Comparison of ENCODE assay signal across 39 cellular contexts in genomic region chr14:94619297-94619696, GRCh38. TPM values are rescaled to one million over a fixed set of nuclear protein-coding genes. Genes with fewer than 3 reads are reported as not detected.
"Had no signal": no experiment of that assay in that cellular context is flagged by ENCODE, and none has a peak within 500 bp of the region (broad histone marks: within the 10 kb centered on the region; RNA-seq: fewer than 3 reads in every experiment).

No MANE protein-coding gene starts in this region.

- H3K36me3 ChIP-seq: ascending aorta, cardiac muscle cell had no signal

- H3K27me3 ChIP-seq: ascending aorta had no signal

- H3K27ac Mint-ChIP-seq: activated CD4-positive, alpha-beta memory T cell treated with anti-CD3 and anti-CD28 coated beads for 36 hours; activated CD4-positive, alpha-beta T cell treated with anti-CD3 and anti-CD28 coated beads, Interleukin-2, amount 10 ng/mL, durations not matched to agents 24 days and 14 days; activated CD8-positive, alpha-beta T cell treated with anti-CD3 and anti-CD28 coated beads for 36 hours; activated naive CD4-positive, alpha-beta T cell treated with anti-CD3 and anti-CD28 coated beads for 36 hours; activated naive CD4-positive, alpha-beta T cell treated with anti-CD3 and anti-CD28 coated beads, Interleukin-2, amount 50 U/mL, for 72 hours; activated naive CD8-positive, alpha-beta T cell treated with anti-CD3 and anti-CD28 coated beads for 36 hours; activated T-cell treated with anti-CD3 and anti-CD28 coated beads, Interleukin-2, amount 50 U/mL, for 72 hours; activated T-helper 1 cell treated with anti-CD3 and anti-CD28 coated beads, Interleukin-12 subunit alpha, Interleukin-12 subunit beta, Interleukin-2, Interleukin-4 antibody, amounts not matched to agents 30 ng/mL and 10 ng/mL and 1 ng/mL, durations not matched to agents 14 hours and 24 hours and 36 hours; activated T-helper 17 cell treated with anti-CD3 and anti-CD28 coated beads, Interleukin-2, amount 50 U/mL, for 72 hours; brain; T-helper 1 cell treated with Interleukin-12 subunit alpha and Interleukin-12 subunit beta and Interleukin-4 antibody, amounts not matched to agents 30 μg/mL and 1 μg/mL, for 36 hours; T-helper 2 cell treated with Interferon-gamma antibody and Interleukin-4, amounts not matched to agents 5 μg/mL and 100 μg/mL, for 36 hours; WTC11 had no signal

- FAIRE-seq: bronchial epithelial cell, TTC549 had no signal

- H3K4me1 Mint-ChIP-seq: activated CD4-positive, alpha-beta T cell treated with anti-CD3 and anti-CD28 coated beads, Interleukin-2, amount 10 ng/mL, durations not matched to agents 24 days and 14 days; activated naive CD8-positive, alpha-beta T cell treated with anti-CD3 and anti-CD28 coated beads for 36 hours; activated T-helper 17 cell treated with anti-CD3 and anti-CD28 coated beads, Interleukin-2, amount 50 U/mL, for 72 hours; brain; central memory CD8-positive, alpha-beta T cell; WTC11 had no signal

- H3K27ac ChIP-seq: ascending aorta, cardiac muscle cell, VCaP had no signal

- ATAC-seq: activated CD8-positive, alpha-beta T cell treated with anti-CD3 and anti-CD28 coated beads for 36 hours; activated naive CD4-positive, alpha-beta T cell treated with anti-CD3 and anti-CD28 coated beads, Interleukin-2, amount 50 U/mL, for 72 hours; activated T-cell treated with anti-CD3 and anti-CD28 coated beads, Interleukin-2, amount 50 U/mL, for 4 hours; activated T-cell treated with anti-CD3 and anti-CD28 coated beads, Interleukin-2, amount 50 U/mL, for 72 hours; activated T-helper 17 cell treated with anti-CD3 and anti-CD28 coated beads, Interleukin-2, amount 50 U/mL, for 72 hours; WTC11 had no signal

- H3K36me3 Mint-ChIP-seq: activated CD4-positive, alpha-beta memory T cell treated with anti-CD3 and anti-CD28 coated beads for 36 hours; activated naive CD8-positive, alpha-beta T cell treated with anti-CD3 and anti-CD28 coated beads for 36 hours; brain had no signal

- H3K4me3 ChIP-seq: ascending aorta, cardiac muscle cell had no signal

- H3K4me1 ChIP-seq: ascending aorta had no signal

- H3K9me3 Mint-ChIP-seq: central memory CD8-positive, alpha-beta T cell had no signal

- H3K4me3 Mint-ChIP-seq: activated CD4-positive, alpha-beta memory T cell treated with anti-CD3 and anti-CD28 coated beads for 36 hours; activated CD4-positive, alpha-beta T cell treated with anti-CD3 and anti-CD28 coated beads, Interleukin-2, amount 10 ng/mL, durations not matched to agents 24 days and 14 days; activated CD8-positive, alpha-beta T cell treated with anti-CD3 and anti-CD28 coated beads for 36 hours; activated naive CD4-positive, alpha-beta T cell treated with anti-CD3 and anti-CD28 coated beads for 36 hours; activated naive CD8-positive, alpha-beta T cell treated with anti-CD3 and anti-CD28 coated beads for 36 hours; activated T-cell treated with anti-CD3 and anti-CD28 coated beads, Interleukin-2, amount 50 U/mL, for 4 hours; activated T-cell treated with anti-CD3 and anti-CD28 coated beads, Interleukin-2, amount 50 U/mL, for 72 hours; activated T-helper 1 cell treated with anti-CD3 and anti-CD28 coated beads, Interleukin-12 subunit alpha, Interleukin-12 subunit beta, Interleukin-2, Interleukin-4 antibody, amounts not matched to agents 30 ng/mL and 10 ng/mL and 1 ng/mL, durations not matched to agents 14 hours and 24 hours and 36 hours; activated T-helper 17 cell treated with anti-CD3 and anti-CD28 coated beads, Interleukin-2, amount 50 U/mL, for 72 hours; brain; central memory CD8-positive, alpha-beta T cell; T-helper 1 cell treated with Interleukin-12 subunit alpha and Interleukin-12 subunit beta and Interleukin-4 antibody, amounts not matched to agents 30 μg/mL and 1 μg/mL, for 36 hours; T-helper 2 cell treated with Interferon-gamma antibody and Interleukin-4, amounts not matched to agents 5 μg/mL and 100 μg/mL, for 36 hours; WTC11 had no signal

- DNase-seq: activated CD4-positive, alpha-beta memory T cell treated with anti-CD3 and anti-CD28 coated beads for 36 hours; activated CD4-positive, alpha-beta T cell treated with anti-CD3 and anti-CD28 coated beads for 4 hours; activated CD4-positive, alpha-beta T cell treated with anti-CD3 and anti-CD28 coated beads, Interleukin-2, amount 10 ng/mL, durations not matched to agents 24 days and 14 days; activated CD4-positive, alpha-beta T cell treated with anti-CD3 and anti-CD28 coated beads, Interleukin-2, amount 50 U/mL, for 1 hour; activated CD4-positive, alpha-beta T cell treated with anti-CD3 and anti-CD28 coated beads, Interleukin-2, amount 50 U/mL, for 4 hours; activated CD4-positive, CD25-positive, alpha-beta regulatory T cell; activated CD4-positive, CD25-positive, alpha-beta regulatory T cell treated with anti-CD3 and anti-CD28 coated beads, Interleukin-2, amount 50 U/mL, for 72 hours; activated CD8-positive, alpha-beta memory T cell treated with anti-CD3 and anti-CD28 coated beads, Interleukin-2, amount 50 U/mL, for 4 hours; activated CD8-positive, alpha-beta T cell treated with anti-CD3 and anti-CD28 coated beads for 36 hours; activated gamma-delta T cell treated with Interleukin-2 at 50 U/mL for 16 hours; activated naive CD4-positive, alpha-beta T cell; activated naive CD4-positive, alpha-beta T cell treated with anti-CD3 and anti-CD28 coated beads for 36 hours; activated naive CD4-positive, alpha-beta T cell treated with anti-CD3 and anti-CD28 coated beads, Interleukin-2, amount 50 U/mL, for 16 hours; activated naive CD8-positive, alpha-beta T cell treated with anti-CD3 and anti-CD28 coated beads for 36 hours; activated T-cell treated with anti-CD3 and anti-CD28 coated beads for 4 hours; activated T-cell treated with anti-CD3 and anti-CD28 coated beads, Interleukin-2, amount 50 U/mL, for 1 hour; activated T-cell treated with anti-CD3 and anti-CD28 coated beads, Interleukin-2, amount 50 U/mL, for 4 hours; activated T-cell treated with anti-CD3 and anti-CD28 coated beads, Interleukin-2, amount 50 U/mL, for 72 hours; amygdala; anterior cingulate cortex; caudate nucleus; cerebellar nuclear complex; T-helper 1 cell; T-helper 2 cell; T-helper 9 cell had no signal

- H3K27me3 Mint-ChIP-seq: activated CD4-positive, alpha-beta T cell treated with anti-CD3 and anti-CD28 coated beads, Interleukin-2, amount 10 ng/mL, durations not matched to agents 24 days and 14 days; activated CD8-positive, alpha-beta T cell treated with anti-CD3 and anti-CD28 coated beads for 36 hours had no signal

RNA-seq across cellular contexts. Expression of gene SERPINA3, which starts 7.1 kb away (rescaled TPM):
- total RNA-seq: activated CD4-positive, alpha-beta memory T cell treated with anti-CD3 and anti-CD28 coated beads for 36 hours; activated CD4-positive, alpha-beta T cell treated with anti-CD3 and anti-CD28 coated beads, Interleukin-2, amount 10 ng/mL, durations not matched to agents 24 days and 14 days; activated CD8-positive, alpha-beta memory T cell treated with anti-CD3 and anti-CD28 coated beads for 36 hours; activated CD8-positive, alpha-beta T cell treated with anti-CD3 and anti-CD28 coated beads for 36 hours; activated naive CD4-positive, alpha-beta T cell treated with anti-CD3 and anti-CD28 coated beads for 36 hours; activated naive CD4-positive, alpha-beta T cell treated with anti-CD3 and anti-CD28 coated beads, Interleukin-2, amount 50 U/mL, for 72 hours; activated naive CD8-positive, alpha-beta T cell treated with anti-CD3 and anti-CD28 coated beads for 36 hours; activated T-cell treated with anti-CD3 and anti-CD28 coated beads, Interleukin-2, amount 50 U/mL, for 72 hours; activated T-helper 1 cell treated with anti-CD3 and anti-CD28 coated beads, Interleukin-12 subunit alpha, Interleukin-12 subunit beta, Interleukin-2, Interleukin-4 antibody, amounts not matched to agents 30 ng/mL and 10 ng/mL and 1 ng/mL, durations not matched to agents 14 hours and 24 hours and 36 hours; activated T-helper 17 cell treated with anti-CD3 and anti-CD28 coated beads, Interleukin-2, amount 50 U/mL, for 72 hours; cardiac muscle cell had no signal

RNA-seq across cellular contexts. Expression of gene SERPINA5, which starts 38.1 kb away (rescaled TPM):
- total RNA-seq: activated CD4-positive, alpha-beta memory T cell treated with anti-CD3 and anti-CD28 coated beads for 36 hours; activated CD4-positive, alpha-beta T cell treated with anti-CD3 and anti-CD28 coated beads, Interleukin-2, amount 10 ng/mL, durations not matched to agents 24 days and 14 days; activated CD8-positive, alpha-beta memory T cell treated with anti-CD3 and anti-CD28 coated beads for 36 hours; activated CD8-positive, alpha-beta T cell treated with anti-CD3 and anti-CD28 coated beads for 36 hours; activated naive CD4-positive, alpha-beta T cell treated with anti-CD3 and anti-CD28 coated beads for 36 hours; activated naive CD4-positive, alpha-beta T cell treated with anti-CD3 and anti-CD28 coated beads, Interleukin-2, amount 50 U/mL, for 72 hours; activated naive CD8-positive, alpha-beta T cell treated with anti-CD3 and anti-CD28 coated beads for 36 hours; activated T-cell treated with anti-CD3 and anti-CD28 coated beads, Interleukin-2, amount 50 U/mL, for 72 hours; activated T-helper 1 cell treated with anti-CD3 and anti-CD28 coated beads, Interleukin-12 subunit alpha, Interleukin-12 subunit beta, Interleukin-2, Interleukin-4 antibody, amounts not matched to agents 30 ng/mL and 10 ng/mL and 1 ng/mL, durations not matched to agents 14 hours and 24 hours and 36 hours; activated T-helper 17 cell treated with anti-CD3 and anti-CD28 coated beads, Interleukin-2, amount 50 U/mL, for 72 hours; bronchial epithelial cell; cardiac muscle cell had no signal
- polyA plus RNA-seq: cardiac muscle cell had no signal

RNA-seq across cellular contexts. Expression of gene SERPINA4, which starts 58.1 kb away (rescaled TPM):
- total RNA-seq: activated CD4-positive, alpha-beta memory T cell treated with anti-CD3 and anti-CD28 coated beads for 36 hours; activated CD4-positive, alpha-beta T cell treated with anti-CD3 and anti-CD28 coated beads, Interleukin-2, amount 10 ng/mL, durations not matched to agents 24 days and 14 days; activated CD8-positive, alpha-beta memory T cell treated with anti-CD3 and anti-CD28 coated beads for 36 hours; activated CD8-positive, alpha-beta T cell treated with anti-CD3 and anti-CD28 coated beads for 36 hours; activated naive CD4-positive, alpha-beta T cell treated with anti-CD3 and anti-CD28 coated beads for 36 hours; activated naive CD4-positive, alpha-beta T cell treated with anti-CD3 and anti-CD28 coated beads, Interleukin-2, amount 50 U/mL, for 72 hours; activated naive CD8-positive, alpha-beta T cell treated with anti-CD3 and anti-CD28 coated beads for 36 hours; activated T-cell treated with anti-CD3 and anti-CD28 coated beads, Interleukin-2, amount 50 U/mL, for 4 hours; activated T-cell treated with anti-CD3 and anti-CD28 coated beads, Interleukin-2, amount 50 U/mL, for 72 hours; activated T-helper 1 cell treated with anti-CD3 and anti-CD28 coated beads, Interleukin-12 subunit alpha, Interleukin-12 subunit beta, Interleukin-2, Interleukin-4 antibody, amounts not matched to agents 30 ng/mL and 10 ng/mL and 1 ng/mL, durations not matched to agents 14 hours and 24 hours and 36 hours; activated T-helper 17 cell treated with anti-CD3 and anti-CD28 coated beads, Interleukin-2, amount 50 U/mL, for 72 hours; ascending aorta; bronchial epithelial cell; cardiac muscle cell; WTC11 had no signal
- polyA plus RNA-seq: cardiac muscle cell had no signal
